ENCODE assay signal across 8 cellular contexts in genomic region chr11:119334173-119334930, GRCh38.
A peak's percentile ranks its signal among the peaks of the same experiment; 100 is the strongest.
DNase-seq lines count a peak whose midpoint lies in the region; ATAC-seq and TF ChIP-seq lines count a peak whose summit lies in the region.

RNF26 (plus strand) TSS chr11:119334527; CDS start chr11:119335123, 596 bp downstream.

- DNase-seq in AG09319 (ENCODE audit: extremely low read depth, low read depth) (peak; percentile 91), NCI-H446 treated with DMSO at 0.1 percent for 48 hours (lab: John Stamatoyannopoulos, UW) (peak; percentile 97), cerebellar nuclear complex (lab: John Stamatoyannopoulos, UW) (peak; percentile 67 to 96), islet precursor cell (peak; percentile 99)
- peak; percentile 90 for DNase-seq in activated CD4-positive, CD25-positive, alpha-beta regulatory T cell treated with anti-CD3 and anti-CD28 coated beads, Interleukin-2, amount 50 U/mL, for 72 hours
- peak; percentile 87 to 96 (median 92) for DNase-seq in stimulated activated CD4-positive, alpha-beta T cell treated with anti-CD3 and anti-CD28 coated beads, Interleukin-12 subunit alpha, Interleukin-12 subunit beta, amount 100 ng/mL, for 48 hours (ENCODE audit: low read depth in 2 of 3, low spot score in 1 of 3)

- ATAC-seq in GM19035 (IDR thresholded peaks at IDR 0.05; ENCODE audit: unreplicated experiment) (peak; percentile 91), HG03354 (IDR thresholded peaks at IDR 0.05; ENCODE audit: poor library complexity, severe bottlenecking, unreplicated experiment) (peak; percentile 95)

- no peak for TF ChIP-seq CTCF in AG09319 (IDR thresholded peaks at IDR 0.05; ENCODE audit: low read depth, low read length)

Comparison
In these comparisons a context has a peak if more than half of its experiments do, and no peak if none do; other contexts are left out.
1. Peak in every context shown above with its lines: DNase-seq and ATAC-seq.